Comparison of ENCODE assay signal across 17 cellular contexts in the genomic region with DNA sequence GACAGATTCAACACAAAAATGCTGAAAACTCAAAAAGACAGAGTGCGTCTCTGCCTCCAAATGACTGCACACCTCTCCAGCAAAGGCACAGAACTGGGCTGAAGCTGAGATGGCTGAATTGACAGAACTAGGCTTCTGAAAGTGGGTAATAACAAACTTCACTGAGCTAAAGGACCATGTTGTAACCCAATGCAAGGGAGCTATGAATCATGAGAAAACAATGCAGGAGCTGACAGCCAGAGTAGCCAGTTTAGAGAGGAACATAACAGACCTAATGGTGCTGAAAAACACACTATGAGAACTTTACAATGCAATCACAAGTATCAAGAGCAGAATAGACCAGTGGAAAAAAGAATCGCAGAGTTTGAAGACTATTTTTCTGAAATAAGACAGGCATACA. TPM values are rescaled to one million over a fixed set of nuclear protein-coding genes. Genes with fewer than 3 reads are reported as not detected.
DNase-seq lines count a peak whose midpoint lies in the region; ATAC-seq, FAIRE-seq and TF ChIP-seq lines count a peak whose summit lies in the region.
"Had no signal": no experiment of that assay in that cellular context is flagged by ENCODE, and none has a peak within 500 bp of the region (broad histone marks: within the 10 kb centered on the region; RNA-seq: fewer than 3 reads in every experiment).

No MANE protein-coding gene starts in this region.

- H3K27ac ChIP-seq in HepG2 (ENCODE audit: extremely low read length, insufficient read depth, low read length) (no peak overlapping the region), right lobe of liver (no peak overlapping the region), foreskin keratinocyte (no peak overlapping the region)
- H3K27ac ChIP-seq: colonic mucosa, esophagus muscularis mucosa, VCaP had no signal

- WGBS in HepG2 (ENCODE audit: low lambda C conversion rate) = 49% methylated on average over 2 of the region's 2 CpGs
- WGBS in right lobe of liver (ENCODE audit: insufficient coverage, low coverage, low lambda C conversion rate, missing lambda C conversion rate) = 89% methylated on average over 1 of the region's 2 CpGs

- TF ChIP-seq EP300 in HepG2 (IDR thresholded peaks at IDR 0.05; ENCODE audit: low read depth in 2 of 2, low read length in 2 of 2) (no peak), HepG2 (CRISPR knock-in tag; IDR thresholded peaks at IDR 0.05; ENCODE audit: borderline replicate concordance) (no peak)

- no peak for TF ChIP-seq POLR2A in HepG2 (IDR thresholded peaks at IDR 0.05; ENCODE audit: insufficient read depth in 1 of 2, low read depth in 2 of 2, low read length in 2 of 2)
- TF ChIP-seq POLR2A in right lobe of liver (IDR thresholded peaks at IDR 0.05) = no peak

- intact Hi-C loops in HepG2 (cut with micrococcal nuclease; ENCODE audit: unreplicated experiment) (no loop called here), right lobe of liver (cut with DNase I) (no loop called here)

- BruUV-seq in HepG2 (replicated peaks; lab: Mats Ljungman, UMichigan) = no TSS peak

- no peak for DNase-seq in HepG2 (ENCODE audit: low spot score)
- DNase-seq in right lobe of liver = no peak
- peak; percentile 58 for DNase-seq in adipocyte (ENCODE audit: low read depth)
- DNase-seq in foreskin keratinocyte = peak in 1 of 2 donors; percentile 63
- no peak for DNase-seq in DMS53 (lab: John Stamatoyannopoulos, UW)
- DNase-seq in NCI-H748 treated with DMSO at 0.1 percent for 48 hours (lab: John Stamatoyannopoulos, UW) = no peak
- DNase-seq: activated naive CD4-positive, alpha-beta T cell treated with anti-CD3 and anti-CD28 coated beads for 36 hours; AML-193; colonic mucosa; DMS 273 treated with DMSO at 0.1 percent for 48 hours; NCI-H774; stimulated activated CD4-positive, alpha-beta T cell treated with anti-CD3 and anti-CD28 coated beads, Interleukin-1b, Interleukin-23, amount 100 ng/mL, for 48 hours; stimulated activated CD8-positive, alpha-beta memory T cell treated with anti-CD3 and anti-CD28 coated beads, Interleukin-4, amount 100 ng/mL, for 48 hours had no signal

- POLR2A ChIA-PET in HepG2 (lab: Yijun Ruan, JAX) = no interaction called here

- H3K9ac ChIP-seq in HepG2 (ENCODE audit: insufficient read depth, low read depth, low read length) = no peak overlapping the region
- H3K9ac ChIP-seq in adipocyte (ENCODE audit: low read length) = peak overlapping the region; percentile 3

- H3K27me3 ChIP-seq in HepG2 (ENCODE audit: control insufficient read depth in 1 of 2, insufficient read depth in 2 of 2, low read length in 2 of 2) (no peaks in the 10 kb centered on the region; a peak in 1 of 5 replicates), right lobe of liver (no peaks in the 10 kb centered on the region), adipocyte (replicated peaks; ENCODE audit: control insufficient read depth, insufficient read depth, low read length) (no peaks in the 10 kb centered on the region), foreskin keratinocyte (no peaks in the 10 kb centered on the region)
- H3K27me3 ChIP-seq: colonic mucosa, esophagus muscularis mucosa had no signal

- TF ChIP-seq RAD21 in HepG2 (CRISPR knock-in tag; IDR thresholded peaks at IDR 0.05) = no peak

- H3K4me2 ChIP-seq in HepG2 (ENCODE audit: low read depth, low read length) = no peak overlapping the region

- H3K9me3 ChIP-seq in HepG2 (ENCODE audit: low read length) = peaks cover 15% of the 10 kb centered on the region; the same call in 1 of the 2 replicates
- H3K9me3 ChIP-seq in right lobe of liver = no peaks in the 10 kb centered on the region
- H3K9me3 ChIP-seq in adipocyte (ENCODE audit: control insufficient read depth, low read length) = peaks cover 18% of the 10 kb centered on the region
- H3K9me3 ChIP-seq: colonic mucosa had no signal

- no peaks in the 10 kb centered on the region for H3K36me3 ChIP-seq in HepG2 (replicated peaks in 1 of 2; ENCODE audit: control insufficient read depth in 1 of 2, insufficient read depth in 2 of 2, low read length in 2 of 2)
- no peaks in the 10 kb centered on the region for H3K36me3 ChIP-seq in right lobe of liver
- H3K36me3 ChIP-seq in adipocyte (ENCODE audit: control insufficient read depth, insufficient read depth, low read length, severe bottlenecking) = no peaks in the 10 kb centered on the region
- H3K36me3 ChIP-seq: colonic mucosa, esophagus muscularis mucosa had no signal

- CTCF ChIA-PET in HepG2 (lab: Yijun Ruan, JAX; ENCODE audit: low intra/inter-chr PET ratio, low total read pairs) = no interaction called here

- ATAC-seq in HepG2 = no peak
- no peak for ATAC-seq in right lobe of liver
- ATAC-seq in foreskin keratinocyte = peak; percentile 38
- no peak for ATAC-seq in GM18498 (IDR thresholded peaks at IDR 0.05; ENCODE audit: unreplicated experiment)
- ATAC-seq in HG03039 (IDR thresholded peaks at IDR 0.05; ENCODE audit: unreplicated experiment) = no peak

- no peak overlapping the region for H2AFZ ChIP-seq in HepG2 (ENCODE audit: low read length)

- FAIRE-seq in HepG2 (lab: Jason Lieb, UNC) = no peak

- H3K4me1 ChIP-seq in HepG2 (ENCODE audit: insufficient read depth, low read length) (peaks cover 10% of the 10 kb centered on the region), right lobe of liver (no peaks in the 10 kb centered on the region), adipocyte (ENCODE audit: control insufficient read depth, insufficient read depth, low read length) (peaks cover 17% of the 10 kb centered on the region), foreskin keratinocyte (no peaks in the 10 kb centered on the region)
- H3K4me1 ChIP-seq: colonic mucosa, esophagus muscularis mucosa had no signal

- H3K4me3 ChIP-seq in HepG2 (replicated peaks in 1 of 3; ENCODE audit: insufficient read depth in 1 of 3, low read depth in 2 of 3, low read length in 3 of 3) (no peak overlapping the region), right lobe of liver (no peak overlapping the region), adipocyte (ENCODE audit: low read length) (no peak overlapping the region)
- H3K4me3 ChIP-seq: colonic mucosa, esophagus muscularis mucosa had no signal

- H4K20me1 ChIP-seq in HepG2 (ENCODE audit: insufficient read depth, low read length) = no peaks in the 10 kb centered on the region

- in situ Hi-C loops in HepG2 (cut with HindIII; ENCODE audit: extremely low pct_ligation_motif_present, low pct_unique_long_range_greater_than_20kb) = no loop called here

- no peaks in the 10 kb centered on the region for H3K79me2 ChIP-seq in HepG2 (ENCODE audit: insufficient read depth, low read length)

- TF ChIP-seq CTCF in HepG2 (CRISPR knock-in tag; IDR thresholded peaks at IDR 0.05) (no peak), right lobe of liver (IDR thresholded peaks at IDR 0.05) (no peak), foreskin keratinocyte (conservative IDR thresholded peaks at IDR 0.05) (no peak)

RNA-seq across cellular contexts. Expression of a gene that starts 10.1 kb away (rescaled TPM):
- total RNA-seq in HepG2 (2016; rRNA removed; fragmentation: Illumina TruSeq; extraction: Trizol) (16.8 and 17.5 TPM in 2 replicates), right lobe of liver (10 to 100 TPM in 3 of 6 experiments, 1 to 10 TPM in 3; 8.2 to 10.2 (median 9.4) TPM), foreskin keratinocyte (20.2 and 21.4 TPM in 2 replicates)
- total RNA-seq in HepG2 (2016; cell fraction: cytosol; rRNA removed; fragmentation: Illumina TruSeq; extraction: Trizol; ENCODE audit: low read depth) = 21.7 and 24.7 TPM in 2 replicates
- 16.9 and 17.0 TPM in 2 replicates for total RNA-seq in HepG2 (2016; cell fraction: insoluble cytoplasmic fraction; rRNA removed; fragmentation: Illumina TruSeq; extraction: Trizol)
- 25.4 and 28.9 TPM in 2 replicates for total RNA-seq in HepG2 (2016; cell fraction: membrane; rRNA removed; fragmentation: Illumina TruSeq; extraction: Trizol)
- 10.3 and 14.0 TPM in 2 replicates for total RNA-seq in HepG2 (2016; cell fraction: nucleus; rRNA removed; fragmentation: Illumina TruSeq; extraction: Trizol)
- polyA plus RNA-seq in HepG2 (2011; rRNA removed) (4.4 TPM in 2 replicates), foreskin keratinocyte (18.9 and 22.2 TPM in 2 replicates)
- polyA plus RNA-seq in HepG2 (2011; cell fraction: cytosol; rRNA removed) = 2.6 and 4.1 TPM in 2 replicates
- 1.2 and 1.6 TPM in 2 replicates for polyA plus RNA-seq in HepG2 (2011; cell fraction: nucleus; rRNA removed)
- polyA plus RNA-seq in HepG2 (2012) = 6.1 and 6.3 TPM in 2 replicates
- 25.6 and 26.7 TPM in 2 replicates for polyA plus RNA-seq in HepG2 (2016; cell fraction: cytosol; fragmentation: Illumina TruSeq; extraction: Trizol; ENCODE audit: low read depth)
- 15.3 and 17.2 TPM in 2 replicates for polyA plus RNA-seq in HepG2 (2016; cell fraction: insoluble cytoplasmic fraction; fragmentation: Illumina TruSeq; extraction: Trizol; ENCODE audit: low read depth)
- polyA plus RNA-seq in HepG2 (2016; cell fraction: membrane; fragmentation: Illumina TruSeq; extraction: Trizol; ENCODE audit: low read depth) = 22.7 and 24.1 TPM in 2 replicates
- polyA plus RNA-seq in HepG2 (2016; cell fraction: nucleus; fragmentation: Illumina TruSeq; extraction: Trizol; ENCODE audit: insufficient read depth, low read depth) = 8.5 and 10.3 TPM in 2 replicates
- 2.5 and 3.3 TPM in 2 replicates for polyA minus RNA-seq in HepG2 (2011; rRNA and poly(A)+ RNA removed; ENCODE audit: low replicate concordance)
- 1.1 and 1.6 TPM in 2 replicates for polyA minus RNA-seq in HepG2 (2011; cell fraction: cytosol; rRNA and poly(A)+ RNA removed)
- polyA minus RNA-seq in HepG2 (2011; cell fraction: nucleus; rRNA and poly(A)+ RNA removed) = 4.6 and 6.1 TPM in 2 replicates

RNA-seq across cellular contexts. Expression of a gene that starts 52.6 kb away (rescaled TPM):
- total RNA-seq in HepG2 (2016; rRNA removed; fragmentation: Illumina TruSeq; extraction: Trizol) (29.3 and 46.8 TPM in 2 replicates), right lobe of liver (10 to 100 TPM; 30.4 to 49.4 (median 41.6) TPM), foreskin keratinocyte (47.2 and 51.8 TPM in 2 replicates)
- 8.5 and 12.1 TPM in 2 replicates for total RNA-seq in HepG2 (2016; cell fraction: cytosol; rRNA removed; fragmentation: Illumina TruSeq; extraction: Trizol; ENCODE audit: low read depth)
- total RNA-seq in HepG2 (2016; cell fraction: insoluble cytoplasmic fraction; rRNA removed; fragmentation: Illumina TruSeq; extraction: Trizol) = 28.3 and 50.5 TPM in 2 replicates
- total RNA-seq in HepG2 (2016; cell fraction: membrane; rRNA removed; fragmentation: Illumina TruSeq; extraction: Trizol) = 14.4 and 17.9 TPM in 2 replicates
- total RNA-seq in HepG2 (2016; cell fraction: nucleus; rRNA removed; fragmentation: Illumina TruSeq; extraction: Trizol) = 44.7 and 53.5 TPM in 2 replicates
- polyA plus RNA-seq in HepG2 (2011; rRNA removed) (97.7 and 113 TPM in 2 replicates), foreskin keratinocyte (76.3 and 80.0 TPM in 2 replicates)
- 45.6 and 79.3 TPM in 2 replicates for polyA plus RNA-seq in HepG2 (2011; cell fraction: cytosol; rRNA removed)
- 21.2 and 28.7 TPM in 2 replicates for polyA plus RNA-seq in HepG2 (2011; cell fraction: nucleus; rRNA removed)
- polyA plus RNA-seq in HepG2 (2012) = 95.9 and 114 TPM in 2 replicates
- polyA plus RNA-seq in HepG2 (2016; cell fraction: cytosol; fragmentation: Illumina TruSeq; extraction: Trizol; ENCODE audit: low read depth) = 18.6 and 20.7 TPM in 2 replicates
- polyA plus RNA-seq in HepG2 (2016; cell fraction: insoluble cytoplasmic fraction; fragmentation: Illumina TruSeq; extraction: Trizol; ENCODE audit: low read depth) = 53.3 and 55.1 TPM in 2 replicates
- 20.8 and 21.4 TPM in 2 replicates for polyA plus RNA-seq in HepG2 (2016; cell fraction: membrane; fragmentation: Illumina TruSeq; extraction: Trizol; ENCODE audit: low read depth)
- 131 and 150 TPM in 2 replicates for polyA plus RNA-seq in HepG2 (2016; cell fraction: nucleus; fragmentation: Illumina TruSeq; extraction: Trizol; ENCODE audit: insufficient read depth, low read depth)
- 11.7 and 31.8 TPM in 2 replicates for polyA minus RNA-seq in HepG2 (2011; rRNA and poly(A)+ RNA removed; ENCODE audit: low replicate concordance)
- polyA minus RNA-seq in HepG2 (2011; cell fraction: cytosol; rRNA and poly(A)+ RNA removed) = 14.9 and 16.0 TPM in 2 replicates
- polyA minus RNA-seq in HepG2 (2011; cell fraction: nucleus; rRNA and poly(A)+ RNA removed) = 11.6 and 16.4 TPM in 2 replicates

RNA-seq across cellular contexts. Expression of a gene that starts 52.8 kb away (rescaled TPM):
- total RNA-seq in HepG2 (2016; rRNA removed; fragmentation: Illumina TruSeq; extraction: Trizol) = 1.3 and 1.4 TPM in 2 replicates
- 0.20 and 0.26 TPM in 2 replicates for total RNA-seq in HepG2 (2016; cell fraction: cytosol; rRNA removed; fragmentation: Illumina TruSeq; extraction: Trizol; ENCODE audit: low read depth)
- 1.4 and 1.5 TPM in 2 replicates for total RNA-seq in HepG2 (2016; cell fraction: insoluble cytoplasmic fraction; rRNA removed; fragmentation: Illumina TruSeq; extraction: Trizol)
- total RNA-seq in HepG2 (2016; cell fraction: membrane; rRNA removed; fragmentation: Illumina TruSeq; extraction: Trizol) = 0.62 and 0.71 TPM in 2 replicates
- 2.6 and 2.7 TPM in 2 replicates for total RNA-seq in HepG2 (2016; cell fraction: nucleus; rRNA removed; fragmentation: Illumina TruSeq; extraction: Trizol)
- polyA plus RNA-seq in HepG2 (2011; rRNA removed) = 1.7 TPM in 2 replicates
- 0.56 and 0.78 TPM in 2 replicates for polyA plus RNA-seq in HepG2 (2011; cell fraction: cytosol; rRNA removed)
- 1.2 and 2.2 TPM in 2 replicates for polyA plus RNA-seq in HepG2 (2011; cell fraction: nucleus; rRNA removed)
- polyA plus RNA-seq in HepG2 (2012) = 0.85 and 1.2 TPM in 2 replicates
- polyA plus RNA-seq in HepG2 (2016; cell fraction: cytosol; fragmentation: Illumina TruSeq; extraction: Trizol; ENCODE audit: low read depth) = 0.07 and 0.09 TPM in 2 replicates
- polyA plus RNA-seq in HepG2 (2016; cell fraction: insoluble cytoplasmic fraction; fragmentation: Illumina TruSeq; extraction: Trizol; ENCODE audit: low read depth) = 0.69 and 0.86 TPM in 2 replicates
- 0.29 and 0.44 TPM in 2 replicates for polyA plus RNA-seq in HepG2 (2016; cell fraction: membrane; fragmentation: Illumina TruSeq; extraction: Trizol; ENCODE audit: low read depth)
- 3.0 and 3.8 TPM in 2 replicates for polyA plus RNA-seq in HepG2 (2016; cell fraction: nucleus; fragmentation: Illumina TruSeq; extraction: Trizol; ENCODE audit: insufficient read depth, low read depth)
- polyA minus RNA-seq in HepG2 (2011; rRNA and poly(A)+ RNA removed; ENCODE audit: low replicate concordance) = 0.82 and 2.4 TPM in 2 replicates
- polyA minus RNA-seq in HepG2 (2011; cell fraction: cytosol; rRNA and poly(A)+ RNA removed) = 0.49 and 0.62 TPM in 2 replicates
- polyA minus RNA-seq in HepG2 (2011; cell fraction: nucleus; rRNA and poly(A)+ RNA removed) = 3.9 and 5.2 TPM in 2 replicates
- total RNA-seq in right lobe of liver = under 1 TPM; 0.56 to 0.98 (median 0.83) TPM
- 0.88 and 0.95 TPM in 2 replicates for total RNA-seq in foreskin keratinocyte
- 0.28 and 0.37 TPM in 2 replicates for polyA plus RNA-seq in foreskin keratinocyte
